In the genomic region with DNA sequence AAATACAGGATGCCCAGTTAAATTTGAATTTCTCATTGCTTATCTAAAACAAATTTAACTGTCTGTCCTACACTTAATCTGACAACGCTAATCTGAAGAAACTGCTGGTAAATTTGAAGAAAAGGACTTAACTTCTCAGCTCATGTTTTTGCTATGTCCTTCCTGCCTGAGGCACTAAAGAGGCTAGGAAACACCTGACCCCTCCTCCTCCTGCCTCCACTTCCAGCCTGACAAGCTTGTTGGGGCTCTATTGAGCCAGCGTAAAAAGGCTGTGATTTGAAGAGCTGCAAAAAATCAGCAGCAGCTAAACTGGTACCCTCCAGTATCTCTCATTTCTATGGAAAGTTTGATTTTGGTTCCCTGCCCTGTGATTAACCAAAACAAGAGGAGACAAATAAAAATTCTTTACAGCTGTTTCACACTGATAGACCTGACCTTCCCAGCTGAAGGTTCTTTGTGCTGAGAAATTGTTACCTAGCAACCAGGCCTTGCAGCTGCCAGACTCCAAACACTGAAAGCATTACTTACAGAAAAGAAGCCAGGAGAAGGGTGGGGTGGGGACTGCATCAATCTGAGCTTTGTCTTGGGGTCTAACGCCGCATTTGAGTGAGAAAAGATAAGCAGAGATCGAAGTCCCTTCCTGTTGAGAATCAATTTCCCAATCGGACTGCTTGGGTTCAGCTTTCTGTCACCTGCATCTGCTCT, we compare ENCODE assay signal across 1 cellular context.
TF ChIP-seq lines count a peak whose summit lies in the region.

No MANE protein-coding gene starts in this region.

TF ChIP-seq in H1, 55 proteins besides CTCF, POLR2A, EP300 and RAD21 (continued from another document):
- TF ChIP-seq GABPA (IDR thresholded peaks at IDR 0.05; ENCODE audit: borderline replicate concordance, insufficient read depth, low read length): no peak
- TF ChIP-seq SP1 (IDR thresholded peaks at IDR 0.05; ENCODE audit: low read depth, low read length): no peak
